In genomic region chr11:32772731-32773130, GRCh38 we compare ENCODE assay signal across 2 cellular contexts.
TF ChIP-seq lines count a peak whose summit lies in the region.

No MANE protein-coding gene starts in this region.

TF ChIP-seq in IMR-90, 13 proteins besides CTCF, POLR2A, EP300 and RAD21:
- no peak for TF ChIP-seq RCOR1 (IDR thresholded peaks at IDR 0.05; ENCODE audit: insufficient replicate concordance, low read length)
- peak; percentile 47; the same call in 1 of the 2 replicates for TF ChIP-seq NFE2L2 (IDR thresholded peaks at IDR 0.05; ENCODE audit: low read depth, low read length)

TF ChIP-seq in GM12878, 131 proteins besides CTCF, POLR2A, EP300 and RAD21:
- TF ChIP-seq USF1 (IDR thresholded peaks at IDR 0.05; ENCODE audit: borderline replicate concordance, extremely low read length, insufficient read depth, low read depth, low read length) (no peak), MEF2B (IDR thresholded peaks at IDR 0.05; ENCODE audit: partially characterized antibody, poor library complexity, severe bottlenecking) (peak; percentile 46)
